10 cellular contexts compared by ENCODE assay signal in the genomic region with DNA sequence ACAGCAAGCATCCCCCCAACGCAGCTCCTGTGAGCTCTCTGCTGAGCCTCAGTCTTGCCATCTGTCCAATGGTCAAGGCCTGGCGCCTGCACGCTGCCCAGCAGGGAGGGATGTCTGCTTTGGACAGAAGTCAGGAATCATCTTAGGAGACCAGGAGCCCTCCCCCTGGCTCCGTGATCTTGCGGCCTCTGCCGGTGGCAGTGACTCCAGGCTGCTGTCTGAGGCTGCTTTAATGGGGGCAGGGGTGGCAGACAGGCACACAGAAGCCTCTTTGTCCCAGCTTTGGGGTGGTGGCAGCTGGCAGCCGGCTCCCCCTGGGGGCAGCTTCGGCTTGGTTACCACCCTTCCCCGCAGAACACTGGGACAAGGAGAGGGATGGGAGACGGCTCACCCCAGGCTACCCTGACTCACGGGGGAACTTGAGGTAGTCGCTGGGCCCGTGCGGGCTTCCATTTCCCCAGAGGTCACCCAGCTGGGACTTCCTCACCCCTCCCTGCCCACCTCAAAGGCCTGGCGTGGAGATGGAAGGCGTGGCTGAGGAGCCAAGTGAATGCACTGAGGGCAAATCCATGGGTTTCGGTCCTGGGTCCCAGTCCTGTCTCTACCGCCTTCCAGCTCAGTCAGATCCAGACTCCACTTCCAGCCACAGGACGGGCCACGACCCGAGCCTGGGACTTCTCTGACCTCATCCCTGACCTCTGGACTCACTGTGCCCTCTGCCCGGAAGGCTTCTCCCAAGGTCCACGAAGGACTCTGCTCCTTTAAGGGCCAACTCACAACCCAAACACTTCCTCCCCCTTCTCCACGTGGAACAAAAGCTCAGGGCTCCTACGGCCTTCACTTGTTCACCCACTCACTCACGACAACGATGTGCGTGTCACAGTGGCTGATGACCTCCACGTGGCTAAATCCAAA. TPM values are rescaled to one million over a fixed set of nuclear protein-coding genes. Genes with fewer than 3 reads are reported as not detected.
DNase-seq lines count a peak whose midpoint lies in the region; ATAC-seq and TF ChIP-seq lines count a peak whose summit lies in the region.
"Had no signal": no experiment of that assay in that cellular context is flagged by ENCODE, and none has a peak within 500 bp of the region (broad histone marks: within the 10 kb centered on the region; RNA-seq: fewer than 3 reads in every experiment).

No MANE protein-coding gene starts in this region.

- H3K4me3 ChIP-seq in epithelial cell of proximal tubule (ENCODE audit: low read depth, low read length) = no peak overlapping the region

- intact Hi-C loops in natural killer cell (cut with micrococcal nuclease) = no loop called here

- H3K4me1 Mint-ChIP-seq in natural killer cell (peaks cover 37 to 43% of the 10 kb centered on the region in 2 donors), mesothelial cell of epicardium (no peaks in the 10 kb centered on the region)
- peaks cover 22 to 43% (median 30%) of the 10 kb centered on the region in 4 donors for H3K4me1 Mint-ChIP-seq in naive thymus-derived CD8-positive, alpha-beta T cell

- H3K27me3 Mint-ChIP-seq in natural killer cell (ENCODE audit: low read depth in 2 of 2) = no peaks in the 10 kb centered on the region
- H3K27me3 Mint-ChIP-seq in naive thymus-derived CD8-positive, alpha-beta T cell = no peaks in the 10 kb centered on the region
- H3K27me3 Mint-ChIP-seq in mesothelial cell of epicardium (ENCODE audit: low read depth) = no peaks in the 10 kb centered on the region

- H3K4me3 Mint-ChIP-seq in natural killer cell (no peak overlapping the region), mesothelial cell of epicardium (no peak overlapping the region)
- no peak overlapping the region for H3K4me3 Mint-ChIP-seq in naive thymus-derived CD8-positive, alpha-beta T cell

- H3K27ac Mint-ChIP-seq in natural killer cell = peak overlapping the region; percentile 36 to 63
- H3K27ac Mint-ChIP-seq in naive thymus-derived CD8-positive, alpha-beta T cell = peak overlapping the region in 4 of 10 donors; percentile 11 to 86 (median 47)
- H3K27ac Mint-ChIP-seq in mesothelial cell of epicardium = no peak overlapping the region

- POLR2A ChIA-PET in naive thymus-derived CD8-positive, alpha-beta T cell (lab: Charles Lee) = interaction anchor here (1.0 to 1.6 kb wide), 2 partner anchors 10 to 15 kb away, joined by 3 to 4 read pairs; a partner anchor contains a TSS

- TF ChIP-seq CTCF in epithelial cell of proximal tubule (conservative IDR thresholded peaks at IDR 0.05; ENCODE audit: low read depth, low read length) = peak; percentile 19
- TF ChIP-seq CTCF in natural killer cell (IDR thresholded peaks at IDR 0.05) = no peak
- no peak for TF ChIP-seq CTCF in mesothelial cell of epicardium (IDR thresholded peaks at IDR 0.05; ENCODE audit: unreplicated experiment)

- no peak for ATAC-seq in natural killer cell
- ATAC-seq in naive thymus-derived CD8-positive, alpha-beta T cell = no peak

- H3K9me3 Mint-ChIP-seq in natural killer cell = no peaks in the 10 kb centered on the region
- no peaks in the 10 kb centered on the region for H3K9me3 Mint-ChIP-seq in naive thymus-derived CD8-positive, alpha-beta T cell
- H3K9me3 Mint-ChIP-seq in mesothelial cell of epicardium = no peaks in the 10 kb centered on the region

- DNase-seq in A172 (ENCODE audit: low spot score) (peak; percentile 90), NCI-H526 treated with DMSO at 0.1 percent for 48 hours (lab: John Stamatoyannopoulos, UW) (peak; percentile 45), epithelial cell of proximal tubule (ENCODE audit: low read depth) (no peak), natural killer cell (no peak), DMS153 treated with DMSO at 0.1 percent for 48 hours (lab: John Stamatoyannopoulos, UW; ENCODE audit: unreplicated experiment) (no peak), mesothelial cell of epicardium (ENCODE audit: low spot score in 2 of 2, unreplicated experiment in 2 of 2) (no peak), erythroblast (lab: John Stamatoyannopoulos, UW) (no peak)
- no peak for DNase-seq in naive thymus-derived CD8-positive, alpha-beta T cell
- DNase-seq: activated CD4-positive, alpha-beta T cell treated with anti-CD3 and anti-CD28 coated beads, Interleukin-2, amount 50 U/mL, for 48 hours; NCI-H1436 had no signal

- no peaks in the 10 kb centered on the region for H3K36me3 Mint-ChIP-seq in natural killer cell
- H3K36me3 Mint-ChIP-seq in naive thymus-derived CD8-positive, alpha-beta T cell = peaks cover 0 to 71% (median 2%) of the 10 kb centered on the region in 3 donors
- peaks cover 33% of the 10 kb centered on the region for H3K36me3 Mint-ChIP-seq in mesothelial cell of epicardium

- no peak for TF ChIP-seq POLR2A in erythroblast (IDR thresholded peaks at IDR 0.05; ENCODE audit: low read length)

RNA-seq across cellular contexts. Expression of a gene that starts 14.8 kb away (rescaled TPM):
- total RNA-seq in A172 (2014; rRNA removed; shearing (Covaris generic)) = 46.3 and 48.7 TPM in 2 replicates
- total RNA-seq in epithelial cell of proximal tubule (43.2 and 46.6 TPM in 2 replicates), natural killer cell (10 to 100 TPM; 27.4 to 32.8 (median 31.5) TPM), mesothelial cell of epicardium (30.3 to 32.3 TPM (median 30.3 TPM) in 3 replicates)
- total RNA-seq in naive thymus-derived CD8-positive, alpha-beta T cell = 10 to 100 TPM; 15.8 to 17.1 TPM
- polyA plus RNA-seq in naive thymus-derived CD8-positive, alpha-beta T cell = 10 to 100 TPM; 13.0 to 30.2 (median 14.4) TPM

RNA-seq across cellular contexts. Expression of a gene that starts 25.8 kb away (rescaled TPM):
- 58.9 and 59.1 TPM in 2 replicates for total RNA-seq in A172 (2014; rRNA removed; shearing (Covaris generic))
- total RNA-seq in epithelial cell of proximal tubule = 109 and 112 TPM in 2 replicates
- 100 to 1,000 TPM; 194 to 238 (median 236) TPM for total RNA-seq in natural killer cell
- 100 to 1,000 TPM; 154 to 165 TPM for total RNA-seq in naive thymus-derived CD8-positive, alpha-beta T cell
- 100 to 1,000 TPM; 141 to 155 (median 148) TPM for polyA plus RNA-seq in naive thymus-derived CD8-positive, alpha-beta T cell
- total RNA-seq in mesothelial cell of epicardium = 134 to 139 TPM (median 138 TPM) in 3 replicates

RNA-seq across cellular contexts. Expression of a gene that starts 51.9 kb away (rescaled TPM):
- total RNA-seq in A172 (2014; rRNA removed; shearing (Covaris generic)) = 26.8 and 31.5 TPM in 2 replicates
- total RNA-seq in epithelial cell of proximal tubule (24.9 and 27.1 TPM in 2 replicates), natural killer cell (10 to 100 TPM; 32.1 to 79.8 (median 68.2) TPM), mesothelial cell of epicardium (23.1 to 26.0 TPM (median 25.6 TPM) in 3 replicates)
- total RNA-seq in naive thymus-derived CD8-positive, alpha-beta T cell = 10 to 100 TPM; 47.1 to 49.0 TPM
- 10 to 100 TPM; 13.1 to 17.9 (median 14.7) TPM for polyA plus RNA-seq in naive thymus-derived CD8-positive, alpha-beta T cell

Comparison
In these comparisons a context has a peak if more than half of its experiments do, and no peak if none do; other contexts are left out.
1. DNase-seq: peak in A172 (single experiment) and NCI-H526 treated with DMSO at 0.1 percent for 48 hours (single experiment); none in epithelial cell of proximal tubule (single experiment), natural killer cell (single experiment), naive thymus-derived CD8-positive, alpha-beta T cell (0 of 10), DMS153 treated with DMSO at 0.1 percent for 48 hours (single experiment), mesothelial cell of epicardium (0 of 2) and erythroblast (0 of 2).